In genomic region chr19:58386166-58386575, GRCh38 we compare ENCODE assay signal across 8 cellular contexts. TPM values are rescaled to one million over a fixed set of nuclear protein-coding genes. Genes with fewer than 3 reads are reported as not detected.
A peak's percentile ranks its signal among the peaks of the same experiment; 100 is the strongest.
DNase-seq lines count a peak whose midpoint lies in the region; ATAC-seq and TF ChIP-seq lines count a peak whose summit lies in the region.

No MANE protein-coding gene starts in this region.

- H3K27me3 ChIP-seq in MG63 = no peaks in the 10 kb centered on the region
- no peaks in the 10 kb centered on the region for H3K27me3 ChIP-seq in colonic mucosa
- no peaks in the 10 kb centered on the region for H3K27me3 ChIP-seq in muscle layer of colon (ENCODE audit: control insufficient read depth in 1 of 2, insufficient read depth in 2 of 2, low read length in 2 of 2)

- peak; percentile 6 for ATAC-seq in Right ventricle myocardium inferior

- peak overlapping the region; percentile 94 for H3K27ac ChIP-seq in colonic mucosa
- H3K27ac ChIP-seq in muscle layer of colon (ENCODE audit: low read depth, low read length) = peak overlapping the region; percentile 93

- peaks cover 6% of the 10 kb centered on the region for H3K4me1 ChIP-seq in colonic mucosa
- peaks cover 32% of the 10 kb centered on the region for H3K4me1 ChIP-seq in muscle layer of colon (ENCODE audit: insufficient read depth, low read length)

- intact Hi-C loops in Right ventricle myocardium inferior (cut with DNase I) (no loop called here), cardiac septum (cut with DNase I) (no loop called here), colonic mucosa (cut with DNase I) (no loop called here)

- peak overlapping the region; percentile 97 for H3K4me3 ChIP-seq in MG63
- peak overlapping the region; percentile 85 for H3K4me3 ChIP-seq in colonic mucosa
- peak overlapping the region; percentile 82 to 98 for H3K4me3 ChIP-seq in muscle layer of colon (ENCODE audit: low read depth in 1 of 2, low read length in 2 of 2)

- H3K9me3 ChIP-seq in MG63 (no peaks in the 10 kb centered on the region), colonic mucosa (no peaks in the 10 kb centered on the region), muscle layer of colon (ENCODE audit: low read length) (no peaks in the 10 kb centered on the region)

- H3K36me3 ChIP-seq in MG63 (peaks cover 42% of the 10 kb centered on the region), colonic mucosa (peaks cover 2% of the 10 kb centered on the region), muscle layer of colon (ENCODE audit: insufficient read depth, low read length) (peaks cover 13% of the 10 kb centered on the region)

- DNase-seq in Right ventricle myocardium inferior (ENCODE audit: missing footprints) (no peak), cardiac septum (ENCODE audit: low spot score) (no peak), MG63 (no peak), colonic mucosa (no peak), epidermal melanocyte (ENCODE audit: insufficient read length, low spot score) (no peak)
- no peak for DNase-seq in NK-92 treated with Interleukin-12 subunit alpha and Interleukin-12 subunit beta, amount 100 ng/mL, for 24 hours (lab: John Stamatoyannopoulos, UW)
- DNase-seq in activated effector memory CD4-positive, alpha-beta T cell treated with anti-CD3 and anti-CD28 coated beads, Interleukin-2, amount 50 U/mL, for 16 hours = no peak

- TF ChIP-seq CTCF in colonic mucosa (IDR thresholded peaks at IDR 0.05) = no peak

- peak overlapping the region; percentile 85 to 91 for H3K9ac ChIP-seq in colonic mucosa (ENCODE audit: low read depth in 2 of 2, low read length in 2 of 2)
- peak overlapping the region; percentile 75 for H3K9ac ChIP-seq in muscle layer of colon (ENCODE audit: low read length)

RNA-seq across cellular contexts. Expression of gene RPS5, which starts 0.9 kb away (rescaled TPM):
- total RNA-seq in Right ventricle myocardium inferior (551 TPM), cardiac septum (394 TPM), colonic mucosa (100 to 1,000 TPM; 781 to 884 TPM)
- total RNA-seq in MG63 (2014; rRNA removed; shearing (Covaris generic); ENCODE audit: low replicate concordance) = 3,455 and 3,636 TPM in 2 replicates

RNA-seq across cellular contexts. Expression of gene ZNF837, which starts 5.3 kb away (rescaled TPM):
- 0.22 TPM for total RNA-seq in Right ventricle myocardium inferior
- total RNA-seq in cardiac septum = 0.54 TPM
- 1.4 and 4.0 TPM in 2 replicates for total RNA-seq in MG63 (2014; rRNA removed; shearing (Covaris generic); ENCODE audit: low replicate concordance)
- total RNA-seq in colonic mucosa = 1 to 10 TPM; 1.8 to 2.6 TPM

RNA-seq across cellular contexts. Expression of gene RNF225, which starts 9.3 kb away (rescaled TPM):
- total RNA-seq in Right ventricle myocardium inferior (not detected), cardiac septum (not detected), colonic mucosa (not detected)
- total RNA-seq in MG63 (2014; rRNA removed; shearing (Covaris generic); ENCODE audit: low replicate concordance) = 6.6 TPM in 1 of 2 replicates, not detected in the other

RNA-seq across cellular contexts. Expression of gene ZNF584, which starts 22.3 kb away (rescaled TPM):
- total RNA-seq in Right ventricle myocardium inferior (15.8 TPM), cardiac septum (19.8 TPM), colonic mucosa (1 to 10 TPM; 5.9 to 8.5 TPM)
- 25.3 and 32.4 TPM in 2 replicates for total RNA-seq in MG63 (2014; rRNA removed; shearing (Covaris generic); ENCODE audit: low replicate concordance)

RNA-seq across cellular contexts. Expression of gene ZNF497, which starts 23.6 kb away (rescaled TPM):
- total RNA-seq in Right ventricle myocardium inferior (0.19 TPM), cardiac septum (0.40 TPM), colonic mucosa (1 to 10 TPM in 1 of 2 donors, under 1 TPM in 1; 0.98 to 1.9 TPM)
- 3.0 and 3.2 TPM in 2 replicates for total RNA-seq in MG63 (2014; rRNA removed; shearing (Covaris generic); ENCODE audit: low replicate concordance)
